Comparison of ENCODE assay signal across 19 cellular contexts in genomic region chr2:215901796-215902195, GRCh38.
DNase-seq lines count a peak whose midpoint lies in the region; ATAC-seq, FAIRE-seq and TF ChIP-seq lines count a peak whose summit lies in the region.
"Had no signal": no experiment of that assay in that cellular context is flagged by ENCODE, and none has a peak within 500 bp of the region (broad histone marks: within the 10 kb centered on the region; RNA-seq: fewer than 3 reads in every experiment).

No MANE protein-coding gene starts in this region.

- no peaks in the 10 kb centered on the region for H3K27me3 Mint-ChIP-seq in astrocyte (ENCODE audit: low read depth, unreplicated experiment)
- H3K27me3 Mint-ChIP-seq in stimulated activated naive B cell treated with anti-CD40 and anti-IgM and Interleukin-4, amounts not matched to agents 10 μg/mL and 1 μg/mL and 100 μg/mL, for 72 hours: peaks cover 0 to 10% of the 10 kb centered on the region in 2 donors
- peaks cover 18% of the 10 kb centered on the region for H3K27me3 Mint-ChIP-seq in activated T-helper 17 cell treated with anti-CD3 and anti-CD28 coated beads, Interleukin-2, amount 50 U/mL, for 72 hours
- peaks cover 10 to 35% of the 10 kb centered on the region in 2 donors for H3K27me3 Mint-ChIP-seq in CD8-positive, alpha-beta memory T cell

- peak overlapping the region; percentile 77; the same call in 1 of the 2 replicates for H3K27ac ChIP-seq in MM.1S (ENCODE audit: low read length)
- no peak overlapping the region for H3K27ac ChIP-seq in astrocyte (ENCODE audit: low read depth, low read length)
- no peak overlapping the region for H3K27ac ChIP-seq in right lobe of liver
- H3K27ac ChIP-seq in CD8-positive, alpha-beta memory T cell (ENCODE audit: low read depth, low read length): no peak overlapping the region
- H3K27ac ChIP-seq: HL-60 had no signal

- H3K9ac ChIP-seq in MM.1S (ENCODE audit: low read length) (peak overlapping the region; percentile 51; the same call in 1 of the 2 replicates), astrocyte (ENCODE audit: low read length) (no peak overlapping the region)

- H3K9me2 ChIP-seq in MM.1S (replicated peaks; ENCODE audit: insufficient read depth, low read length): no peaks in the 10 kb centered on the region

- H2AFZ ChIP-seq in MM.1S (ENCODE audit: low read length) (peak overlapping the region; percentile 43), astrocyte (ENCODE audit: low read depth, low read length) (no peak overlapping the region)

- H3K9me3 ChIP-seq in MM.1S (replicated peaks; ENCODE audit: insufficient read depth, low read length): no peaks in the 10 kb centered on the region
- no peaks in the 10 kb centered on the region for H3K9me3 ChIP-seq in astrocyte (ENCODE audit: insufficient read depth, low read depth, low read length)
- no peaks in the 10 kb centered on the region for H3K9me3 ChIP-seq in right lobe of liver
- no peaks in the 10 kb centered on the region for H3K9me3 ChIP-seq in CD8-positive, alpha-beta memory T cell (ENCODE audit: low read length)
- H3K9me3 ChIP-seq: BE2C had no signal

- peak overlapping the region; percentile 36; the same call in 1 of the 2 replicates for H3K4me3 ChIP-seq in MM.1S (ENCODE audit: low read length)
- H3K4me3 ChIP-seq in astrocyte (ENCODE audit: insufficient read depth, low read depth, low read length): no peak overlapping the region
- H3K4me3 ChIP-seq in right lobe of liver: no peak overlapping the region
- no peak overlapping the region for H3K4me3 ChIP-seq in CD8-positive, alpha-beta memory T cell (ENCODE audit: low read length)

- no peaks in the 10 kb centered on the region for H3K27me3 ChIP-seq in MM.1S (replicated peaks; ENCODE audit: insufficient read depth, low read length)
- H3K27me3 ChIP-seq in astrocyte (ENCODE audit: insufficient read depth, low read length): no peaks in the 10 kb centered on the region
- no peaks in the 10 kb centered on the region for H3K27me3 ChIP-seq in right lobe of liver
- no peaks in the 10 kb centered on the region for H3K27me3 ChIP-seq in CD8-positive, alpha-beta memory T cell (ENCODE audit: insufficient read depth, low read length, poor library complexity, severe bottlenecking)
- H3K27me3 ChIP-seq: BE2C had no signal

- FAIRE-seq in astrocyte (lab: Jason Lieb, UNC): no peak
- FAIRE-seq: A204.1, GM12878, H1 had no signal

- H4K20me1 ChIP-seq in MM.1S (ENCODE audit: insufficient read depth, low read length) (no peaks in the 10 kb centered on the region), astrocyte (ENCODE audit: insufficient read depth, low read length) (no peaks in the 10 kb centered on the region)

- TF ChIP-seq CTCF in MM.1S (IDR thresholded peaks at IDR 0.05; ENCODE audit: low read length): no peak
- TF ChIP-seq CTCF in astrocyte (IDR thresholded peaks at IDR 0.05; ENCODE audit: insufficient read depth, low read depth, low read length): no peak
- no peak for TF ChIP-seq CTCF in right lobe of liver (IDR thresholded peaks at IDR 0.05)

- H3K36me3 Mint-ChIP-seq in astrocyte (ENCODE audit: low read depth, unreplicated experiment): no peaks in the 10 kb centered on the region
- H3K36me3 Mint-ChIP-seq in stimulated activated naive B cell treated with anti-CD40 and anti-IgM and Interleukin-4, amounts not matched to agents 10 μg/mL and 1 μg/mL and 100 μg/mL, for 72 hours: no peaks in the 10 kb centered on the region
- no peaks in the 10 kb centered on the region for H3K36me3 Mint-ChIP-seq in activated T-helper 17 cell treated with anti-CD3 and anti-CD28 coated beads, Interleukin-2, amount 50 U/mL, for 72 hours (ENCODE audit: low read depth)
- H3K36me3 Mint-ChIP-seq in CD8-positive, alpha-beta memory T cell: no peaks in the 10 kb centered on the region

- CTCF ChIA-PET in CD8-positive, alpha-beta memory T cell (lab: Charles Lee): no interaction called here

- peaks cover 29% of the 10 kb centered on the region for H3K4me1 Mint-ChIP-seq in astrocyte (ENCODE audit: low read depth, unreplicated experiment)
- peaks cover 5 to 7% of the 10 kb centered on the region in 2 donors for H3K4me1 Mint-ChIP-seq in stimulated activated naive B cell treated with anti-CD40 and anti-IgM and Interleukin-4, amounts not matched to agents 10 μg/mL and 1 μg/mL and 100 μg/mL, for 72 hours
- H3K4me1 Mint-ChIP-seq in activated T-helper 17 cell treated with anti-CD3 and anti-CD28 coated beads, Interleukin-2, amount 50 U/mL, for 72 hours: no peaks in the 10 kb centered on the region
- peaks cover 0 to 4% (median 3%) of the 10 kb centered on the region in 3 donors for H3K4me1 Mint-ChIP-seq in CD8-positive, alpha-beta memory T cell

- H3K4me1 ChIP-seq in MM.1S (ENCODE audit: low read length) (peaks cover 55% of the 10 kb centered on the region), astrocyte (ENCODE audit: insufficient read depth, low read length) (peaks cover 5% of the 10 kb centered on the region), right lobe of liver (peaks cover 0 to 6% (median 2%) of the 10 kb centered on the region in 4 donors)
- H3K4me1 ChIP-seq in CD8-positive, alpha-beta memory T cell (ENCODE audit: insufficient read depth, low read length): no peaks in the 10 kb centered on the region

- POLR2A ChIA-PET in CD8-positive, alpha-beta memory T cell (lab: Charles Lee): no interaction called here

- no peak for DNase-seq in MM.1S
- DNase-seq in astrocyte (ENCODE audit: low read depth): no peak
- peak; percentile 90 for DNase-seq in islet precursor cell
- DNase-seq in stimulated activated naive B cell treated with anti-CD40 and anti-IgM and Interleukin-4, amounts not matched to agents 10 μg/mL and 1 μg/mL and 100 μg/mL, for 72 hours: no peak
- no peak for DNase-seq in right lobe of liver
- no peak for DNase-seq in CD8-positive, alpha-beta memory T cell
- DNase-seq: ACHN; BE2C; Calu3; CD4-positive, alpha-beta T cell; DMS79 treated with DMSO at 0.1 percent for 48 hours; EL; H9 had no signal

- H3K4me3 Mint-ChIP-seq in astrocyte (ENCODE audit: unreplicated experiment): no peak overlapping the region
- H3K4me3 Mint-ChIP-seq in stimulated activated naive B cell treated with anti-CD40 and anti-IgM and Interleukin-4, amounts not matched to agents 10 μg/mL and 1 μg/mL and 100 μg/mL, for 72 hours: no peak overlapping the region
- no peak overlapping the region for H3K4me3 Mint-ChIP-seq in activated T-helper 17 cell treated with anti-CD3 and anti-CD28 coated beads, Interleukin-2, amount 50 U/mL, for 72 hours
- H3K4me3 Mint-ChIP-seq in CD8-positive, alpha-beta memory T cell: peak overlapping the region in 1 of 7 donors; percentile 75
- H3K4me3 Mint-ChIP-seq: CD4-positive, alpha-beta T cell; H9 had no signal

- no peak for TF ChIP-seq POLR2A in right lobe of liver (IDR thresholded peaks at IDR 0.05)

- peaks cover 4% of the 10 kb centered on the region for H3K9me3 Mint-ChIP-seq in astrocyte (ENCODE audit: unreplicated experiment)
- H3K9me3 Mint-ChIP-seq in stimulated activated naive B cell treated with anti-CD40 and anti-IgM and Interleukin-4, amounts not matched to agents 10 μg/mL and 1 μg/mL and 100 μg/mL, for 72 hours: no peaks in the 10 kb centered on the region
- H3K9me3 Mint-ChIP-seq in activated T-helper 17 cell treated with anti-CD3 and anti-CD28 coated beads, Interleukin-2, amount 50 U/mL, for 72 hours: no peaks in the 10 kb centered on the region
- no peaks in the 10 kb centered on the region for H3K9me3 Mint-ChIP-seq in CD8-positive, alpha-beta memory T cell
- H3K9me3 Mint-ChIP-seq: CD4-positive, alpha-beta T cell; H9 had no signal

- peak overlapping the region; percentile 88; the same call in 1 of the 2 replicates for H3K4me2 ChIP-seq in MM.1S (ENCODE audit: low read depth, low read length)
- no peak overlapping the region for H3K4me2 ChIP-seq in astrocyte (ENCODE audit: low read length)

- WGBS in right lobe of liver (ENCODE audit: insufficient coverage, low coverage, low lambda C conversion rate, missing lambda C conversion rate): 50% methylated on average over 2 of the region's 3 CpGs

- H3K79me2 ChIP-seq in MM.1S (ENCODE audit: low read length): no peaks in the 10 kb centered on the region
- no peaks in the 10 kb centered on the region for H3K79me2 ChIP-seq in astrocyte (ENCODE audit: insufficient read depth, low read length)

- intact Hi-C loops in right lobe of liver (cut with DNase I): no loop called here

- peak overlapping the region; percentile 84 for H3K27ac Mint-ChIP-seq in astrocyte (ENCODE audit: unreplicated experiment)
- H3K27ac Mint-ChIP-seq in stimulated activated naive B cell treated with anti-CD40 and anti-IgM and Interleukin-4, amounts not matched to agents 10 μg/mL and 1 μg/mL and 100 μg/mL, for 72 hours: peak overlapping the region; percentile 4
- no peak overlapping the region for H3K27ac Mint-ChIP-seq in activated T-helper 17 cell treated with anti-CD3 and anti-CD28 coated beads, Interleukin-2, amount 50 U/mL, for 72 hours
- no peak overlapping the region for H3K27ac Mint-ChIP-seq in CD8-positive, alpha-beta memory T cell
- H3K27ac Mint-ChIP-seq: CD4-positive, alpha-beta T cell; H9 had no signal

- peaks cover 19% of the 10 kb centered on the region for H3F3A ChIP-seq in MM.1S (ENCODE audit: insufficient read depth, low read length)

- ATAC-seq in stimulated activated naive B cell treated with anti-CD40 and anti-IgM and Interleukin-4, amounts not matched to agents 10 μg/mL and 1 μg/mL and 100 μg/mL, for 72 hours (replicated peaks): no peak
- no peak for ATAC-seq in esophagus mucosa
- ATAC-seq in activated T-helper 17 cell treated with anti-CD3 and anti-CD28 coated beads, Interleukin-2, amount 50 U/mL, for 72 hours (replicated peaks): no peak
- ATAC-seq in right lobe of liver: no peak

- H3K36me3 ChIP-seq in MM.1S (replicated peaks; ENCODE audit: insufficient read depth, low read length) (no peaks in the 10 kb centered on the region), astrocyte (ENCODE audit: insufficient read depth, low read length) (no peaks in the 10 kb centered on the region), right lobe of liver (no peaks in the 10 kb centered on the region)
- no peaks in the 10 kb centered on the region for H3K36me3 ChIP-seq in CD8-positive, alpha-beta memory T cell (ENCODE audit: insufficient read depth, low read length)
- H3K36me3 ChIP-seq: BE2C had no signal

Comparison
In these comparisons a context has a peak if more than half of its experiments do, and no peak if none do; other contexts are left out.
1. H3K27ac Mint-ChIP-seq: peak in astrocyte (single experiment) and stimulated activated naive B cell treated with anti-CD40 and anti-IgM and Interleukin-4, amounts not matched to agents 10 μg/mL and 1 μg/mL and 100 μg/mL, for 72 hours (single experiment); none in activated T-helper 17 cell treated with anti-CD3 and anti-CD28 coated beads, Interleukin-2, amount 50 U/mL, for 72 hours (single experiment) and CD8-positive, alpha-beta memory T cell (0 of 8).